ENCODE assay signal across 14 cellular contexts in the genomic region with DNA sequence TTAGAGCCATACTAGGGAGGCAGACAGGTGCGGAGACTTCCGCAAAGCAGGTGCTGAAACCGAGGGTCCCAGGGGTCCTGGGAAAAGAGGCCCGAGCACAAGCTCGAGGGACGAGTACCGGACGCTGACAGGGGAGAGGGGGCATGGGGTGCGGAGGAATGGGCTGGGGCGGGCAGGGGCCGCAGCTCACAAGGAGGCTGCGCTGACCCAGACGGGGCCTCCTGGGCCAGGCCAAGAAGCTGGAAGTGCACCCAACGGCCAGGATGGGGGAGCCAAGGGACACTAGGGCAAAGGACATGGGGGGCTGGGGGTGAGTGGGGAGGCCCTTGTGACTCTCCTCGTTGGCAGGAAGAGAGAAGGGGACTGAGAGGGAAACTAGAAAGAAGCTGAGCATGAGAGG. TPM values are rescaled to one million over a fixed set of nuclear protein-coding genes. Genes with fewer than 3 reads are reported as not detected.
DNase-seq lines count a peak whose midpoint lies in the region; ATAC-seq, FAIRE-seq and TF ChIP-seq lines count a peak whose summit lies in the region.
"Had no signal": no experiment of that assay in that cellular context is flagged by ENCODE, and none has a peak within 500 bp of the region (broad histone marks: within the 10 kb centered on the region; RNA-seq: fewer than 3 reads in every experiment).

No MANE protein-coding gene starts in this region.

- no peak overlapping the region for H2AFZ ChIP-seq in GM23338

- H3F3A ChIP-seq in GM23338 (replicated peaks; ENCODE audit: low read depth): 0 out of 2 replicates have a peak, but pooled peaks cover 12% of the 10 kb centered on the region

- H3K27ac ChIP-seq in GM23338 (ENCODE audit: low read depth): no peak overlapping the region
- H3K27ac ChIP-seq: body of pancreas had no signal

- H3K36me3 Mint-ChIP-seq in GM23338 (ENCODE audit: low read depth): peaks cover 23% of the 10 kb centered on the region
- H3K36me3 Mint-ChIP-seq in activated T-helper 2 cell treated with anti-CD3 and anti-CD28 coated beads, Interferon-gamma antibody, Interleukin-2, Interleukin-4, amounts not matched to agents 10 μg/mL and 5 μg/mL and 100 μg/mL, durations not matched to agents 14 hours and 24 hours and 36 hours (ENCODE audit: low read depth): peaks cover 27% of the 10 kb centered on the region
- H3K36me3 Mint-ChIP-seq in mesothelial cell of epicardium: no peaks in the 10 kb centered on the region

- H3K4me1 Mint-ChIP-seq in GM23338: peaks cover 10% of the 10 kb centered on the region
- H3K4me1 Mint-ChIP-seq in activated T-helper 2 cell treated with anti-CD3 and anti-CD28 coated beads, Interferon-gamma antibody, Interleukin-2, Interleukin-4, amounts not matched to agents 10 μg/mL and 5 μg/mL and 100 μg/mL, durations not matched to agents 14 hours and 24 hours and 36 hours (ENCODE audit: low read depth): peaks cover 20% of the 10 kb centered on the region
- H3K4me1 Mint-ChIP-seq in mesothelial cell of epicardium: peaks cover 20% of the 10 kb centered on the region

- ATAC-seq in GM23338 (no peak), HG02763 (IDR thresholded peaks at IDR 0.05; ENCODE audit: unreplicated experiment) (no peak), GM21529 (IDR thresholded peaks at IDR 0.05; ENCODE audit: unreplicated experiment) (no peak)
- ATAC-seq: body of pancreas, right cardiac atrium had no signal

- DNase-seq in AG09309 (ENCODE audit: low read depth) (no peak), GM23338 (ENCODE audit: low spot score) (no peak), mesothelial cell of epicardium (ENCODE audit: low spot score in 2 of 2, unreplicated experiment in 2 of 2) (no peak), RCC 7860 (ENCODE audit: low spot score) (no peak)
- DNase-seq in activated T-helper 2 cell treated with anti-CD3 and anti-CD28 coated beads, Interferon-gamma antibody, Interleukin-2, Interleukin-4, amounts not matched to agents 10 μg/mL and 5 μg/mL and 100 μg/mL, durations not matched to agents 14 hours and 24 hours and 36 hours (ENCODE audit: low spot score): no peak
- DNase-seq in stimulated activated CD8-positive, alpha-beta memory T cell treated with anti-CD3 and anti-CD28 coated beads, Interleukin-4, amount 100 ng/mL, for 48 hours: no peak
- DNase-seq: activated CD4-positive, alpha-beta T cell treated with anti-CD3 and anti-CD28 coated beads for 1 hour; body of pancreas; DMS79; GOT3; MV-4-11 had no signal

- no peaks in the 10 kb centered on the region for H3K9me2 ChIP-seq in GM23338 (ENCODE audit: insufficient read depth)

- no peak for FAIRE-seq in RCC 7860 (lab: Jason Lieb, UNC)

- H3K4me1 ChIP-seq in GM23338 (ENCODE audit: insufficient read depth): no peaks in the 10 kb centered on the region; the same call in 1 of the 2 replicates

- H3K9me3 Mint-ChIP-seq in GM23338: no peaks in the 10 kb centered on the region
- H3K9me3 Mint-ChIP-seq in activated T-helper 2 cell treated with anti-CD3 and anti-CD28 coated beads, Interferon-gamma antibody, Interleukin-2, Interleukin-4, amounts not matched to agents 10 μg/mL and 5 μg/mL and 100 μg/mL, durations not matched to agents 14 hours and 24 hours and 36 hours: no peaks in the 10 kb centered on the region
- H3K9me3 Mint-ChIP-seq in mesothelial cell of epicardium: no peaks in the 10 kb centered on the region

- peak overlapping the region; percentile 69; the same call in 1 of the 2 replicates for H3K4me3 ChIP-seq in AG09309 (ENCODE audit: control insufficient read depth, low read depth, low read length)
- peak overlapping the region; percentile 91; the same call in 1 of the 2 replicates for H3K4me3 ChIP-seq in GM23338

- H4K20me1 ChIP-seq in GM23338 (replicated peaks; ENCODE audit: insufficient read depth): peaks cover 17% of the 10 kb centered on the region

- no peak overlapping the region for H3K27ac Mint-ChIP-seq in GM23338
- H3K27ac Mint-ChIP-seq in activated T-helper 2 cell treated with anti-CD3 and anti-CD28 coated beads, Interferon-gamma antibody, Interleukin-2, Interleukin-4, amounts not matched to agents 10 μg/mL and 5 μg/mL and 100 μg/mL, durations not matched to agents 14 hours and 24 hours and 36 hours: peak overlapping the region; percentile 11
- no peak overlapping the region for H3K27ac Mint-ChIP-seq in mesothelial cell of epicardium

- H3K27me3 ChIP-seq in GM23338 (ENCODE audit: insufficient read depth): no peaks in the 10 kb centered on the region
- H3K27me3 ChIP-seq: body of pancreas had no signal

- H3K79me2 ChIP-seq in GM23338 (replicated peaks; ENCODE audit: insufficient read depth): peaks cover 23% of the 10 kb centered on the region

- no peak for TF ChIP-seq CTCF in AG09309 (IDR thresholded peaks at IDR 0.05; ENCODE audit: control insufficient read depth, insufficient read depth, low read depth, low read length, missing control alignments)
- TF ChIP-seq CTCF in GM23338 (conservative IDR thresholded peaks at IDR 0.05; ENCODE audit: low read depth in 2 of 2): no peak
- no peak for TF ChIP-seq CTCF in mesothelial cell of epicardium (IDR thresholded peaks at IDR 0.05; ENCODE audit: unreplicated experiment)

- peak overlapping the region; percentile 93; the same call in 1 of the 2 replicates for H3K4me2 ChIP-seq in GM23338

- H3K27me3 Mint-ChIP-seq in GM23338 (ENCODE audit: insufficient read depth, low read depth, poor library complexity) (peaks cover 17% of the 10 kb centered on the region), mesothelial cell of epicardium (ENCODE audit: low read depth) (no peaks in the 10 kb centered on the region)
- H3K27me3 Mint-ChIP-seq in activated T-helper 2 cell treated with anti-CD3 and anti-CD28 coated beads, Interferon-gamma antibody, Interleukin-2, Interleukin-4, amounts not matched to agents 10 μg/mL and 5 μg/mL and 100 μg/mL, durations not matched to agents 14 hours and 24 hours and 36 hours (ENCODE audit: low read depth): no peaks in the 10 kb centered on the region

- intact Hi-C loops in activated T-helper 2 cell treated with anti-CD3 and anti-CD28 coated beads, Interferon-gamma antibody, Interleukin-2, Interleukin-4, amounts not matched to agents 10 μg/mL and 5 μg/mL and 100 μg/mL, durations not matched to agents 14 hours and 24 hours and 36 hours (cut with micrococcal nuclease): no loop called here

- H3K4me3 Mint-ChIP-seq in GM23338 (peak overlapping the region; percentile 89), mesothelial cell of epicardium (peak overlapping the region; percentile 90)
- peak overlapping the region; percentile 92 for H3K4me3 Mint-ChIP-seq in activated T-helper 2 cell treated with anti-CD3 and anti-CD28 coated beads, Interferon-gamma antibody, Interleukin-2, Interleukin-4, amounts not matched to agents 10 μg/mL and 5 μg/mL and 100 μg/mL, durations not matched to agents 14 hours and 24 hours and 36 hours (ENCODE audit: low read depth)

- H3K36me3 ChIP-seq in GM23338 (ENCODE audit: insufficient read depth): peaks cover 9% of the 10 kb centered on the region; the same call in 1 of the 2 replicates

RNA-seq across cellular contexts. Expression of a gene that starts 1.8 kb away (rescaled TPM):
- total RNA-seq in GM23338 (2014; rRNA removed; shearing (Covaris generic)): 257 and 303 TPM in 2 replicates
- 254 and 286 TPM in 2 replicates for polyA plus RNA-seq in GM23338 (2016; fragmentation: Nextera tagmentation; extraction: Ambion mirVana)
- total RNA-seq in activated T-helper 2 cell treated with anti-CD3 and anti-CD28 coated beads, Interferon-gamma antibody, Interleukin-2, Interleukin-4, amounts not matched to agents 10 μg/mL and 5 μg/mL and 100 μg/mL, durations not matched to agents 14 hours and 24 hours and 36 hours: 260 and 272 TPM in 2 replicates
- 137 to 145 TPM (median 143 TPM) in 3 replicates for total RNA-seq in mesothelial cell of epicardium

RNA-seq across cellular contexts. Expression of a gene that starts 10.5 kb away (rescaled TPM):
- 284 and 351 TPM in 2 replicates for total RNA-seq in GM23338 (2014; rRNA removed; shearing (Covaris generic))
- polyA plus RNA-seq in GM23338 (2016; fragmentation: Nextera tagmentation; extraction: Ambion mirVana): 543 and 573 TPM in 2 replicates
- total RNA-seq in activated T-helper 2 cell treated with anti-CD3 and anti-CD28 coated beads, Interferon-gamma antibody, Interleukin-2, Interleukin-4, amounts not matched to agents 10 μg/mL and 5 μg/mL and 100 μg/mL, durations not matched to agents 14 hours and 24 hours and 36 hours: 257 TPM in 2 replicates
- total RNA-seq in mesothelial cell of epicardium: 190 to 208 TPM (median 201 TPM) in 3 replicates

RNA-seq across cellular contexts. Expression of a gene that starts 26.4 kb away (rescaled TPM):
- total RNA-seq in GM23338 (2014; rRNA removed; shearing (Covaris generic)): 56.0 and 71.8 TPM in 2 replicates
- polyA plus RNA-seq in GM23338 (2016; fragmentation: Nextera tagmentation; extraction: Ambion mirVana): 24.7 and 28.3 TPM in 2 replicates
- total RNA-seq in activated T-helper 2 cell treated with anti-CD3 and anti-CD28 coated beads, Interferon-gamma antibody, Interleukin-2, Interleukin-4, amounts not matched to agents 10 μg/mL and 5 μg/mL and 100 μg/mL, durations not matched to agents 14 hours and 24 hours and 36 hours: 158 TPM in 2 replicates
- 2.4 to 3.8 TPM (median 3.2 TPM) in 3 replicates for total RNA-seq in mesothelial cell of epicardium

RNA-seq across cellular contexts. Expression of a gene that starts 53.4 kb away (rescaled TPM):
- 18.1 and 22.2 TPM in 2 replicates for total RNA-seq in GM23338 (2014; rRNA removed; shearing (Covaris generic))
- polyA plus RNA-seq in GM23338 (2016; fragmentation: Nextera tagmentation; extraction: Ambion mirVana): 27.4 and 30.3 TPM in 2 replicates
- 17.2 and 19.6 TPM in 2 replicates for total RNA-seq in activated T-helper 2 cell treated with anti-CD3 and anti-CD28 coated beads, Interferon-gamma antibody, Interleukin-2, Interleukin-4, amounts not matched to agents 10 μg/mL and 5 μg/mL and 100 μg/mL, durations not matched to agents 14 hours and 24 hours and 36 hours
- total RNA-seq in mesothelial cell of epicardium: 18.0 to 22.5 TPM (median 20.1 TPM) in 3 replicates

Comparison
In these comparisons a context has a peak if more than half of its experiments do, and no peak if none do; other contexts are left out.
1. RNA of a gene that starts 26.4 kb away (total RNA-seq): 158 TPM in activated T-helper 2 cell treated with anti-CD3 and anti-CD28 coated beads, Interferon-gamma antibody, Interleukin-2, Interleukin-4, amounts not matched to agents 10 μg/mL and 5 μg/mL and 100 μg/mL, durations not matched to agents 14 hours and 24 hours and 36 hours and 56.0 to 71.8 TPM in GM23338; 2.4 to 3.8 TPM in mesothelial cell of epicardium; every median in the first group is over 10 times any median in the second.
2. Peak in every context shown above with its lines, with median percentiles within 50 percentile points of each other: H3K4me3 Mint-ChIP-seq.